In the genomic region with DNA sequence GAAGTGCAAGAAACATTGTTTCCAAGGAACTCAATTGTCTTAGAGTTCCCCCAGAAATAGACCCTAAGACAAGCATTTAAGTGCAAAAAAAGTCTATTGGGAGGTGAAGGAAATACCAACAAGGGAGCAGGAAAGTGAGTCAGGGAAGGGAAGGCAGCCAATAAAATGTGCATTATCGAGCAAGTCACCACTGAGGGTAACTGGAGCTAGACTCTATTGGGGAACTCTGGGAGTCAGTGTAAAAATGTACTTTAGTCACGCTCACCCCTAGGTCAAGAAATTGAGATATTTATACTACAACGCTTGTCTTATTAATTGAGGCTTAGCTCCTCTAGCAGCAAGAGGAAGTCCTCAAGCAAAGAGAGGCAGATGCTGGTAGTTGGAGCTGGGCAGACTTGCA, we compare ENCODE assay signal across 15 cellular contexts.
DNase-seq lines count a peak whose midpoint lies in the region; ATAC-seq and TF ChIP-seq lines count a peak whose summit lies in the region.
"Had no signal": no experiment of that assay in that cellular context is flagged by ENCODE, and none has a peak within 500 bp of the region (broad histone marks: within the 10 kb centered on the region; RNA-seq: fewer than 3 reads in every experiment).

No MANE protein-coding gene starts in this region.

- H3K27me3 Mint-ChIP-seq in dendritic cell treated with granulocyte-macrophage colony-stimulating factor and Interleukin-4, amounts not matched to agents 40 ng/mL and 50 ng/mL, for 4 days, result no peaks in the 10 kb centered on the region
- no peaks in the 10 kb centered on the region for H3K27me3 Mint-ChIP-seq in CD4-positive, alpha-beta T cell

- TF ChIP-seq POLR2A in right lobe of liver (IDR thresholded peaks at IDR 0.05), result no peak

- H3K27ac Mint-ChIP-seq in dendritic cell treated with granulocyte-macrophage colony-stimulating factor and Interleukin-4, amounts not matched to agents 40 ng/mL and 50 ng/mL, for 4 days, result peak overlapping the region; percentile 29
- H3K27ac Mint-ChIP-seq in CD4-positive, alpha-beta T cell, result no peak overlapping the region

- H3K27ac ChIP-seq in right lobe of liver, result no peak overlapping the region
- H3K27ac ChIP-seq in CD4-positive, alpha-beta T cell (ENCODE audit: low read depth, low read length), result no peak overlapping the region
- H3K27ac ChIP-seq: neutrophil, SK-N-MC had no signal

- ATAC-seq in right lobe of liver (peak; percentile 46 to 91 (median 69)), HG03097 (IDR thresholded peaks at IDR 0.05; ENCODE audit: low FRiP score, unreplicated experiment) (no peak), HG03432 (IDR thresholded peaks at IDR 0.05; ENCODE audit: unreplicated experiment) (no peak)
- ATAC-seq in CD4-positive, alpha-beta T cell (ENCODE audit: poor library complexity), result no peak

- intact Hi-C loops in dendritic cell treated with granulocyte-macrophage colony-stimulating factor and Interleukin-4, amounts not matched to agents 40 ng/mL and 50 ng/mL, for 4 days (cut with micrococcal nuclease), result no loop called here
- intact Hi-C loops in right lobe of liver (cut with DNase I), result no loop called here
- intact Hi-C loops in CD4-positive, alpha-beta T cell (cut with DNase I, micrococcal nuclease), result no loop called here

- no peak for TF ChIP-seq CTCF in AG10803 (conservative IDR thresholded peaks at IDR 0.05; ENCODE audit: low read length)
- no peak for TF ChIP-seq CTCF in right lobe of liver (IDR thresholded peaks at IDR 0.05)
- no peak for TF ChIP-seq CTCF in CD4-positive, alpha-beta T cell (IDR thresholded peaks at IDR 0.05)

- H3K4me1 Mint-ChIP-seq in dendritic cell treated with granulocyte-macrophage colony-stimulating factor and Interleukin-4, amounts not matched to agents 40 ng/mL and 50 ng/mL, for 4 days (ENCODE audit: low read depth), result peaks cover 19% of the 10 kb centered on the region
- H3K4me1 Mint-ChIP-seq in CD4-positive, alpha-beta T cell (ENCODE audit: low read depth), result peaks cover 14% of the 10 kb centered on the region

- H3K4me3 ChIP-seq in AG10803 (ENCODE audit: low read length), result no peak overlapping the region
- no peak overlapping the region for H3K4me3 ChIP-seq in right lobe of liver
- H3K4me3 ChIP-seq: SK-N-MC had no signal

- no peaks in the 10 kb centered on the region for H3K36me3 ChIP-seq in right lobe of liver
- H3K36me3 ChIP-seq: neutrophil had no signal

- CTCF ChIA-PET in CD4-positive, alpha-beta T cell (lab: Charles Lee), result interaction anchor here (0.9 kb wide), 1 partner anchor 92 kb away, joined by 3 read pairs; no protein-coding TSS in a partner anchor

- no peaks in the 10 kb centered on the region for H3K27me3 ChIP-seq in right lobe of liver
- H3K27me3 ChIP-seq in CD4-positive, alpha-beta T cell (ENCODE audit: control insufficient read depth, insufficient read depth, low read length), result no peaks in the 10 kb centered on the region
- H3K27me3 ChIP-seq: neutrophil had no signal

- WGBS in right lobe of liver (ENCODE audit: insufficient coverage, low coverage, low lambda C conversion rate, missing lambda C conversion rate), result 67% methylated on average over 3 of the region's 3 CpGs

- H3K36me3 Mint-ChIP-seq in dendritic cell treated with granulocyte-macrophage colony-stimulating factor and Interleukin-4, amounts not matched to agents 40 ng/mL and 50 ng/mL, for 4 days (ENCODE audit: low read depth), result peaks cover 5% of the 10 kb centered on the region
- no peaks in the 10 kb centered on the region for H3K36me3 Mint-ChIP-seq in CD4-positive, alpha-beta T cell (ENCODE audit: low read depth)

- no peaks in the 10 kb centered on the region for H3K9me3 ChIP-seq in right lobe of liver
- no peaks in the 10 kb centered on the region for H3K9me3 ChIP-seq in CD4-positive, alpha-beta T cell (ENCODE audit: control insufficient read depth, low read length)
- H3K9me3 ChIP-seq: neutrophil had no signal

- DNase-seq in AG10803 (ENCODE audit: low read depth) (peak; percentile 77), NCI-H226 (peak; percentile 93), right lobe of liver (no peak), SIG-M5 treated with dmso at 0.1 percent for 504 hours (lab: John Stamatoyannopoulos, UW; ENCODE audit: unreplicated experiment) (no peak)
- DNase-seq in CD4-positive, alpha-beta T cell, result no peak
- DNase-seq: activated CD4-positive, alpha-beta T cell treated with anti-CD3 and anti-CD28 coated beads for 48 hours; activated naive CD4-positive, alpha-beta T cell treated with Interleukin-2 at 50 U/mL for 16 hours; islet precursor cell; NCI-H1092; NCI-H69 had no signal

- no peaks in the 10 kb centered on the region for H3K4me1 ChIP-seq in right lobe of liver

- POLR2A ChIA-PET in CD4-positive, alpha-beta T cell (lab: Charles Lee), result no interaction called here

- peaks cover 20% of the 10 kb centered on the region for H3K9me3 Mint-ChIP-seq in dendritic cell treated with granulocyte-macrophage colony-stimulating factor and Interleukin-4, amounts not matched to agents 40 ng/mL and 50 ng/mL, for 4 days
- peaks cover 5% of the 10 kb centered on the region for H3K9me3 Mint-ChIP-seq in CD4-positive, alpha-beta T cell

- no peak overlapping the region for H3K4me3 Mint-ChIP-seq in dendritic cell treated with granulocyte-macrophage colony-stimulating factor and Interleukin-4, amounts not matched to agents 40 ng/mL and 50 ng/mL, for 4 days
- H3K4me3 Mint-ChIP-seq in CD4-positive, alpha-beta T cell, result no peak overlapping the region

Comparison
In these comparisons a context has a peak if more than half of its experiments do, and no peak if none do; other contexts are left out.
1. DNase-seq: peak in AG10803 (single experiment) and NCI-H226 (single experiment); none in right lobe of liver (0 of 3), CD4-positive, alpha-beta T cell (0 of 10) and SIG-M5 treated with dmso at 0.1 percent for 504 hours (single experiment).
2. ATAC-seq: peak in right lobe of liver (4 of 4); none in HG03097 (single experiment), CD4-positive, alpha-beta T cell (single experiment) and HG03432 (single experiment).